12 cellular contexts compared by ENCODE assay signal in the genomic region with DNA sequence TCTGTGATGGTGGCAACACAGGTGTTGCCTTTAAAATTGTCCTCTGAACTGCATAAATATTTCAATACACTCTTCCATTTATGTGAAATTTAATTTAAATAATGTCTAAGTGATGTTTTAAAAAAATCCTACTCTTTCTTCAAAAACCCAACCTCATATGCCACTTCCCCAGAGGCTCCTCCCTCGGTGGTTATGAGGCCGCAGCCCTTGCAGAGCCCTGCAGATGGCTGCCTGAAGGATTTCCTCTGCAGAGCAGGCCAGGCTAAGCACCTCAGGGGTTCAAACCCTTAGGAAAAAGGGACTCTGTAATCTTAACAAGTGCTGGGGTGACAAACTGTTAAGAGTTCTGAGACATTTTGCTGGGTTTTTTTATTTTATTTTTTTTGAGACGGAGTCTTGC. TPM values are rescaled to one million over a fixed set of nuclear protein-coding genes. Genes with fewer than 3 reads are reported as not detected.
DNase-seq lines count a peak whose midpoint lies in the region; ATAC-seq lines count a peak whose summit lies in the region.
"Had no signal": no experiment of that assay in that cellular context is flagged by ENCODE, and none has a peak within 500 bp of the region (broad histone marks: within the 10 kb centered on the region; RNA-seq: fewer than 3 reads in every experiment).

No MANE protein-coding gene starts in this region.

- no peaks in the 10 kb centered on the region for H3K9me3 ChIP-seq in MG63
- H3K9me3 ChIP-seq: stomach had no signal

- peaks cover 32% of the 10 kb centered on the region for H3K4me1 Mint-ChIP-seq in activated T-helper 2 cell treated with anti-CD3 and anti-CD28 coated beads, Interferon-gamma antibody, Interleukin-2, Interleukin-4, amounts not matched to agents 10 μg/mL and 5 μg/mL and 100 μg/mL, durations not matched to agents 14 hours and 24 hours and 36 hours (ENCODE audit: low read depth)

- no peak overlapping the region for H3K27ac Mint-ChIP-seq in activated T-helper 2 cell treated with anti-CD3 and anti-CD28 coated beads, Interferon-gamma antibody, Interleukin-2, Interleukin-4, amounts not matched to agents 10 μg/mL and 5 μg/mL and 100 μg/mL, durations not matched to agents 14 hours and 24 hours and 36 hours

- H3K4me3 Mint-ChIP-seq in activated T-helper 2 cell treated with anti-CD3 and anti-CD28 coated beads, Interferon-gamma antibody, Interleukin-2, Interleukin-4, amounts not matched to agents 10 μg/mL and 5 μg/mL and 100 μg/mL, durations not matched to agents 14 hours and 24 hours and 36 hours (ENCODE audit: low read depth): no peak overlapping the region

- H3K36me3 ChIP-seq in MG63: peaks cover 87% of the 10 kb centered on the region

- H3K4me3 ChIP-seq in MG63: no peak overlapping the region
- H3K4me3 ChIP-seq: stomach had no signal

- H3K36me3 Mint-ChIP-seq in activated T-helper 2 cell treated with anti-CD3 and anti-CD28 coated beads, Interferon-gamma antibody, Interleukin-2, Interleukin-4, amounts not matched to agents 10 μg/mL and 5 μg/mL and 100 μg/mL, durations not matched to agents 14 hours and 24 hours and 36 hours (ENCODE audit: low read depth): peaks cover 74% of the 10 kb centered on the region

- no peaks in the 10 kb centered on the region for H3K9me3 Mint-ChIP-seq in activated T-helper 2 cell treated with anti-CD3 and anti-CD28 coated beads, Interferon-gamma antibody, Interleukin-2, Interleukin-4, amounts not matched to agents 10 μg/mL and 5 μg/mL and 100 μg/mL, durations not matched to agents 14 hours and 24 hours and 36 hours

- intact Hi-C loops in activated T-helper 2 cell treated with anti-CD3 and anti-CD28 coated beads, Interferon-gamma antibody, Interleukin-2, Interleukin-4, amounts not matched to agents 10 μg/mL and 5 μg/mL and 100 μg/mL, durations not matched to agents 14 hours and 24 hours and 36 hours (cut with micrococcal nuclease): no loop called here

- no peaks in the 10 kb centered on the region for H3K27me3 ChIP-seq in MG63
- H3K27me3 ChIP-seq: stomach had no signal

- no peak for ATAC-seq in GM21447 (IDR thresholded peaks at IDR 0.05; ENCODE audit: unreplicated experiment)
- ATAC-seq: left colon had no signal

- H3K27me3 Mint-ChIP-seq in activated T-helper 2 cell treated with anti-CD3 and anti-CD28 coated beads, Interferon-gamma antibody, Interleukin-2, Interleukin-4, amounts not matched to agents 10 μg/mL and 5 μg/mL and 100 μg/mL, durations not matched to agents 14 hours and 24 hours and 36 hours (ENCODE audit: low read depth): no peaks in the 10 kb centered on the region

- peak; percentile 29 for DNase-seq in GDM1 (lab: John Stamatoyannopoulos, UW)
- peak in 4 of 5 experiments; percentile 26 to 87 (median 51) for DNase-seq in T-helper 2 cell
- peak; percentile 54 for DNase-seq in activated T-helper 2 cell treated with anti-CD3 and anti-CD28 coated beads, Interferon-gamma antibody, Interleukin-2, Interleukin-4, amounts not matched to agents 10 μg/mL and 5 μg/mL and 100 μg/mL, durations not matched to agents 14 hours and 24 hours and 36 hours (ENCODE audit: low spot score)
- peak; percentile 29 to 35 for DNase-seq in stimulated activated CD4-positive, alpha-beta T cell treated with anti-CD3 and anti-CD28 coated beads, Interleukin-2, amount 100 ng/mL, for 24 hours
- no peak for DNase-seq in NCI-H187 treated with DMSO at 0.1 percent for 48 hours (lab: John Stamatoyannopoulos, UW)
- DNase-seq in MG63: no peak
- DNase-seq: left colon, NCI-H1436, NCI-H524 treated with DMSO at 0.1 percent for 48 hours, RPMI8226, stomach had no signal

RNA-seq across cellular contexts. Expression of a gene that starts 25.2 kb away (rescaled TPM):
- total RNA-seq in activated T-helper 2 cell treated with anti-CD3 and anti-CD28 coated beads, Interferon-gamma antibody, Interleukin-2, Interleukin-4, amounts not matched to agents 10 μg/mL and 5 μg/mL and 100 μg/mL, durations not matched to agents 14 hours and 24 hours and 36 hours: 37.2 and 42.1 TPM in 2 replicates
- 18.9 and 32.4 TPM in 2 replicates for total RNA-seq in MG63 (2014; rRNA removed; shearing (Covaris generic); ENCODE audit: low replicate concordance)

RNA-seq across cellular contexts. Expression of a gene that starts 25.7 kb away (rescaled TPM):
- total RNA-seq in activated T-helper 2 cell treated with anti-CD3 and anti-CD28 coated beads, Interferon-gamma antibody, Interleukin-2, Interleukin-4, amounts not matched to agents 10 μg/mL and 5 μg/mL and 100 μg/mL, durations not matched to agents 14 hours and 24 hours and 36 hours: 66.9 and 68.2 TPM in 2 replicates
- 17.5 and 18.7 TPM in 2 replicates for total RNA-seq in MG63 (2014; rRNA removed; shearing (Covaris generic); ENCODE audit: low replicate concordance)

Comparison
In these comparisons a context has a peak if more than half of its experiments do, and no peak if none do; other contexts are left out.
1. DNase-seq: peak in GDM1 (single experiment), T-helper 2 cell (4 of 5), activated T-helper 2 cell treated with anti-CD3 and anti-CD28 coated beads, Interferon-gamma antibody, Interleukin-2, Interleukin-4, amounts not matched to agents 10 μg/mL and 5 μg/mL and 100 μg/mL, durations not matched to agents 14 hours and 24 hours and 36 hours (single experiment) and stimulated activated CD4-positive, alpha-beta T cell treated with anti-CD3 and anti-CD28 coated beads, Interleukin-2, amount 100 ng/mL, for 24 hours (2 of 2); none in NCI-H187 treated with DMSO at 0.1 percent for 48 hours (single experiment) and MG63 (single experiment).